ENCODE assay signal across 1 cellular context in genomic region chr17:44387773-44388172, GRCh38.
TF ChIP-seq lines count a peak whose summit lies in the region.

No MANE protein-coding gene starts in this region.

TF ChIP-seq in K562, 482 proteins besides CTCF, POLR2A, EP300 and RAD21:
- no peak for TF ChIP-seq CHCHD3 (CRISPR knock-in tag; IDR thresholded peaks at IDR 0.05)
- no peak for TF ChIP-seq TCF15 (CRISPR knock-in tag; IDR thresholded peaks at IDR 0.05)
- no peak for TF ChIP-seq XRCC3 (IDR thresholded peaks at IDR 0.05)
- TF ChIP-seq NFIX (CRISPR knock-in tag; IDR thresholded peaks at IDR 0.05; ENCODE audit: low read depth), result no peak
- TF ChIP-seq HCFC1 (IDR thresholded peaks at IDR 0.05; ENCODE audit: low read depth, low read length), result no peak
- TF ChIP-seq MAX (CRISPR knock-in tag; IDR thresholded peaks at IDR 0.05), result 0 out of 2 replicates have a peak, but pooled peaks have one; percentile 4
